9 cellular contexts compared by ENCODE assay signal in genomic region chr7:127683776-127684681, GRCh38. TPM values are rescaled to one million over a fixed set of nuclear protein-coding genes. Genes with fewer than 3 reads are reported as not detected.
DNase-seq lines count a peak whose midpoint lies in the region; ATAC-seq and TF ChIP-seq lines count a peak whose summit lies in the region.
"Had no signal": no experiment of that assay in that cellular context is flagged by ENCODE, and none has a peak within 500 bp of the region (broad histone marks: within the 10 kb centered on the region; RNA-seq: fewer than 3 reads in every experiment).

No MANE protein-coding gene starts in this region.

- CTCF ChIA-PET in naive thymus-derived CD4-positive, alpha-beta T cell (lab: Charles Lee): no interaction called here

- peaks cover 23 to 47% (median 41%) of the 10 kb centered on the region in 7 donors for H3K4me1 Mint-ChIP-seq in naive thymus-derived CD4-positive, alpha-beta T cell

- H3K4me3 Mint-ChIP-seq in naive thymus-derived CD4-positive, alpha-beta T cell: no peak overlapping the region
- H3K4me3 Mint-ChIP-seq: activated naive CD8-positive, alpha-beta T cell had no signal

- H3K4me1 ChIP-seq in right lobe of liver: peaks cover 0 to 23% (median 6%) of the 10 kb centered on the region in 4 donors
- peaks cover 0 to 4% of the 10 kb centered on the region in 2 donors for H3K4me1 ChIP-seq in naive thymus-derived CD4-positive, alpha-beta T cell (ENCODE audit: control insufficient read depth in 2 of 2, insufficient read depth in 2 of 2, low read length in 2 of 2)

- H3K27ac ChIP-seq in right lobe of liver: no peak overlapping the region
- no peak overlapping the region for H3K27ac ChIP-seq in naive thymus-derived CD4-positive, alpha-beta T cell (ENCODE audit: low read depth, low read length)

- H3K36me3 ChIP-seq in right lobe of liver: peaks cover 0 to 12% (median 7%) of the 10 kb centered on the region in 4 donors
- peaks cover 0 to 20% (median 6%) of the 10 kb centered on the region in 3 experiments for H3K36me3 ChIP-seq in naive thymus-derived CD4-positive, alpha-beta T cell (ENCODE audit: control insufficient read depth in 2 of 3, insufficient read depth in 3 of 3, low read length in 3 of 3)

- no peaks in the 10 kb centered on the region for H3K9me3 ChIP-seq in right lobe of liver
- peaks cover 0 to 7% (median 0%) of the 10 kb centered on the region in 3 experiments for H3K9me3 ChIP-seq in naive thymus-derived CD4-positive, alpha-beta T cell (ENCODE audit: control insufficient read depth in 2 of 3, low read length in 3 of 3)

- H3K9me3 Mint-ChIP-seq in naive thymus-derived CD4-positive, alpha-beta T cell: peaks cover 4 to 21% (median 10%) of the 10 kb centered on the region in 11 donors

- no peak for TF ChIP-seq CTCF in astrocyte of the spinal cord (IDR thresholded peaks at IDR 0.05; ENCODE audit: low read depth, low read length)
- no peak for TF ChIP-seq CTCF in right lobe of liver (IDR thresholded peaks at IDR 0.05)

- peaks cover 7 to 44% (median 36%) of the 10 kb centered on the region in 5 donors for H3K36me3 Mint-ChIP-seq in naive thymus-derived CD4-positive, alpha-beta T cell

- DNase-seq in D341Med (ENCODE audit: low spot score) (peak; percentile 52), astrocyte of the spinal cord (ENCODE audit: low read depth, low spot score) (peak; percentile 10), right lobe of liver (no peak), SW 1271 (lab: John Stamatoyannopoulos, UW) (no peak)
- DNase-seq in activated naive CD4-positive, alpha-beta T cell (lab: John Stamatoyannopoulos, UW): no peak
- no peak for DNase-seq in naive thymus-derived CD4-positive, alpha-beta T cell

- no peak for TF ChIP-seq POLR2A in right lobe of liver (IDR thresholded peaks at IDR 0.05)

- H3K27me3 ChIP-seq in right lobe of liver: no peaks in the 10 kb centered on the region
- H3K27me3 ChIP-seq in naive thymus-derived CD4-positive, alpha-beta T cell (ENCODE audit: control insufficient read depth in 2 of 2, insufficient read depth in 2 of 2, low read length in 2 of 2): no peaks in the 10 kb centered on the region

- H3K27me3 Mint-ChIP-seq in naive thymus-derived CD4-positive, alpha-beta T cell: no peaks in the 10 kb centered on the region
- H3K27me3 Mint-ChIP-seq: activated naive CD8-positive, alpha-beta T cell had no signal

- POLR2A ChIA-PET in naive thymus-derived CD4-positive, alpha-beta T cell (lab: Charles Lee): no interaction called here

- intact Hi-C loops in right lobe of liver (cut with DNase I): no loop called here
- intact Hi-C loops in naive thymus-derived CD4-positive, alpha-beta T cell (cut with micrococcal nuclease): no loop called here

- peak; percentile 76 for ATAC-seq in GM19452 (IDR thresholded peaks at IDR 0.05; ENCODE audit: unreplicated experiment)
- peak; percentile 59 for ATAC-seq in HG03139 (IDR thresholded peaks at IDR 0.05; ENCODE audit: unreplicated experiment)
- no peak for ATAC-seq in right lobe of liver
- no peak for ATAC-seq in naive thymus-derived CD4-positive, alpha-beta T cell

- in situ Hi-C loops in astrocyte of the spinal cord (cut with HindIII; ENCODE audit: low sequenced_read_pairs): no loop called here

- H3K4me3 ChIP-seq in astrocyte of the spinal cord (ENCODE audit: low read depth, low read length): no peak overlapping the region
- H3K4me3 ChIP-seq in right lobe of liver: no peak overlapping the region
- no peak overlapping the region for H3K4me3 ChIP-seq in naive thymus-derived CD4-positive, alpha-beta T cell (ENCODE audit: low read length)

- 80% methylated on average over 4 of the region's 4 CpGs for WGBS in right lobe of liver (ENCODE audit: insufficient coverage, low coverage, low lambda C conversion rate, missing lambda C conversion rate)

- H3K27ac Mint-ChIP-seq in naive thymus-derived CD4-positive, alpha-beta T cell: peak overlapping the region in 2 of 9 donors; percentile 26 to 56
- H3K27ac Mint-ChIP-seq: activated naive CD8-positive, alpha-beta T cell had no signal

RNA-seq across cellular contexts. Expression of gene SND1, which starts 32.0 kb away (rescaled TPM):
- total RNA-seq in right lobe of liver: 100 to 1,000 TPM in 5 of 6 experiments, 10 to 100 TPM in 1; 77.5 to 150 (median 126) TPM
- total RNA-seq in naive thymus-derived CD4-positive, alpha-beta T cell: 100 to 1,000 TPM; 132 to 253 (median 163) TPM
- polyA plus RNA-seq in naive thymus-derived CD4-positive, alpha-beta T cell: 10 to 100 TPM; 68.6 to 99.9 TPM

Comparison
In these comparisons a context has a peak if more than half of its experiments do, and no peak if none do; other contexts are left out.
1. DNase-seq: peak in D341Med (single experiment) and astrocyte of the spinal cord (single experiment); none in activated naive CD4-positive, alpha-beta T cell (0 of 4), right lobe of liver (0 of 3), SW 1271 (0 of 2) and naive thymus-derived CD4-positive, alpha-beta T cell (0 of 9).
2. ATAC-seq: peak in GM19452 (single experiment) and HG03139 (single experiment); none in right lobe of liver (0 of 4) and naive thymus-derived CD4-positive, alpha-beta T cell (single experiment).